In the genomic region with DNA sequence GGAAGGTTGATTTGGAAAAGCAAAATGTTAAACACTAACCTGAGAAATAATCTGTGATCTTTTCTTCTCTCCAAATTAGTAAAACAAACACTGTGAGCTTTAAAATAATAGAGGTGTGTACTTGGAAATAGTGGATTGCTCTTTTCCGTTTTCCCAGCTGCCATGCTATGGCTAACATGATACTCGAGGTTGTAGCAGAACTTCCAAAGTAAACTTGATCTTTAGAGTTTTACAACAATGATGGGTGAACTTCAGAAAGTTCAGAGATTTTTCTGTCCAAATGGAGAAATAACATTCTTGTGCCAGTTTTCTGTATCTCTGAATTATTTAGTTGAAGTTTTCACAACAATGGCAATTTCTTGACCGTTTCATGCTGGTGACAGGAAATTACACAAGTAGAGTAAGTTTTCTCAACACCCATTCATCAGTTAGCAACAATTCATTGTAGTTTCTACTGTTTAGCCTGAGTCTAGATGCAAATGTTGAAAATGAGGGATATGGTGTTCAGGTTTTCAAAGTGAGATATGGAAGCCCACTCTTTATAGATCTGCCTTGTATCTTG, we compare ENCODE assay signal across 16 cellular contexts.
"Had no signal": no experiment of that assay in that cellular context is flagged by ENCODE, and none has a peak within 500 bp of the region (broad histone marks: within the 10 kb centered on the region; RNA-seq: fewer than 3 reads in every experiment).

No MANE protein-coding gene starts in this region.

- DNase-seq: activated CD4-positive, alpha-beta T cell treated with anti-CD3 and anti-CD28 coated beads for 1 hour; activated CD4-positive, alpha-beta T cell treated with anti-CD3 and anti-CD28 coated beads, Interleukin-2, amount 50 U/mL, for 4 hours; activated naive CD4-positive, alpha-beta T cell; activated naive CD8-positive, alpha-beta T cell treated with anti-CD3 and anti-CD28 coated beads, Interleukin-2, amount 10 ng/mL, durations not matched to agents 7 days and 5 days; activated T-cell treated with anti-CD3 and anti-CD28 coated beads for 4 hours; caudate nucleus; head of caudate nucleus; immature natural killer cell; naive B cell; pancreas; sigmoid colon; stimulated activated CD4-positive, alpha-beta T cell treated with anti-CD3 and anti-CD28 coated beads, Interleukin-1b, Interleukin-23, amount 100 ng/mL, for 48 hours; T-cell; T1000; thyroid gland had no signal

- H3K36me3 ChIP-seq: pancreas, sigmoid colon, thyroid gland had no signal

- H3K36me3 Mint-ChIP-seq: activated naive CD8-positive, alpha-beta T cell treated with anti-CD3 and anti-CD28 coated beads, Interleukin-2, amount 10 ng/mL, durations not matched to agents 7 days and 5 days; immature natural killer cell; T-cell had no signal

- H3K9me3 ChIP-seq: pancreas, sigmoid colon, thyroid gland had no signal

- H3K4me1 Mint-ChIP-seq: activated naive CD8-positive, alpha-beta T cell treated with anti-CD3 and anti-CD28 coated beads, Interleukin-2, amount 10 ng/mL, durations not matched to agents 7 days and 5 days; immature natural killer cell; naive B cell; T-cell had no signal

- H3K9me3 Mint-ChIP-seq: activated naive CD8-positive, alpha-beta T cell treated with anti-CD3 and anti-CD28 coated beads, Interleukin-2, amount 10 ng/mL, durations not matched to agents 7 days and 5 days; immature natural killer cell; T-cell had no signal

- H3K27me3 ChIP-seq: pancreas, sigmoid colon, thyroid gland had no signal

- H3K27ac Mint-ChIP-seq: activated naive CD8-positive, alpha-beta T cell treated with anti-CD3 and anti-CD28 coated beads, Interleukin-2, amount 10 ng/mL, durations not matched to agents 7 days and 5 days; immature natural killer cell; naive B cell; T-cell had no signal

- H3K4me3 ChIP-seq: lung, pancreas, sigmoid colon, thyroid gland had no signal

- H3K27ac ChIP-seq: sigmoid colon, thyroid gland had no signal

- H3K4me3 Mint-ChIP-seq: activated naive CD8-positive, alpha-beta T cell treated with anti-CD3 and anti-CD28 coated beads, Interleukin-2, amount 10 ng/mL, durations not matched to agents 7 days and 5 days; immature natural killer cell; naive B cell; T-cell had no signal

- ATAC-seq: T-cell had no signal
